7 cellular contexts compared by ENCODE assay signal in the genomic region with DNA sequence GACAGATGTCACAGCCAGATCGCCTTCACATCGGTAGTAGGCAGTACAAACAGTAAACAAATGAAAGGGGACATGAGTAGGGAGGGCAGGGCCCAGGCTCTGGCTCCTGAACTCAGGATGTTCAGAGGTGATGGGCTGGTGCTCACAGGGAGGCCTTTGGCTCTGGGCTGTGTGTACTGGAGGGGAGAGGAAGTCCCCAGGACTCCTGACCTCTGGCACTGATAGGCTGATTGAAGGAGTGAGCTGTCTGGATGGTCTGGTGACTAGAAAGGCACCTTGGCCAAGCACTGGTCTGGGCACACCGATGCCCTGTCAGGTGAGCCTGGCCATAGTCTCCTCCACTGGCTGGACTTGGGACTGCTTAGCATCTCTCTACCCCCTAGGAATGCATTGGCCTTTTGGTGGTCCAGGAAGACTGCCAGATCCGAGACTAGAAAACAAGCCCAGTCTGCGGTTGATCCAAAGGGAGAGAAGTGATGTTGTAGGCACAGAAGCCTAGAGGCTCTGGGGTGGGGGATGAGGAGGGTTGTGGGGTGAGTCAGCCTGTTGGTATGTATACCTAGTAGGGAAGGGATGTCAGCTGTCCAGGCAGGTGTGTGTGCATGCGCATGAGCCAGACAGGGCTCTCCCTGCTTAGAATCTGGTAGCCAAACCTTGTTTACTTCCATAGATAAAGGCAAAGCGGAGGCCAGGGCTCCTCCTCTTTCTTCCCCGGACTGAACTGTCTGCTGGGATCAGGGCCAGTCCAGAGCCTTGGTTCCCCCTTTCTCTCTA.
A peak's percentile ranks its signal among the peaks of the same experiment; 100 is the strongest.
DNase-seq lines count a peak whose midpoint lies in the region; ATAC-seq and TF ChIP-seq lines count a peak whose summit lies in the region.
"Had no signal": no experiment of that assay in that cellular context is flagged by ENCODE, and none has a peak within 500 bp of the region (broad histone marks: within the 10 kb centered on the region; RNA-seq: fewer than 3 reads in every experiment).

No MANE protein-coding gene starts in this region.

- H3K36me3 Mint-ChIP-seq in activated naive CD8-positive, alpha-beta T cell treated with anti-CD3 and anti-CD28 coated beads, Interleukin-2, amount 50 U/mL, for 24 hours (ENCODE audit: low read depth): peaks cover 3% of the 10 kb centered on the region

- no peaks in the 10 kb centered on the region for H3K27me3 ChIP-seq in HUES48 (ENCODE audit: control insufficient read depth, insufficient read depth, low read length)
- peaks cover 41% of the 10 kb centered on the region for H3K27me3 ChIP-seq in neutrophil

- H3K4me3 Mint-ChIP-seq in activated naive CD8-positive, alpha-beta T cell treated with anti-CD3 and anti-CD28 coated beads, Interleukin-2, amount 50 U/mL, for 24 hours: peak overlapping the region; percentile 86

- no peak overlapping the region; the same call in 1 of the 2 replicates for H3K9ac ChIP-seq in HUES48 (ENCODE audit: low read depth, low read length)

- no peak for DNase-seq in activated naive CD8-positive, alpha-beta T cell treated with anti-CD3 and anti-CD28 coated beads, Interleukin-2, amount 50 U/mL, for 24 hours
- DNase-seq in NCI-H1105 (lab: John Stamatoyannopoulos, UW): no peak
- no peak for DNase-seq in activated CD4-positive, alpha-beta T cell treated with anti-CD3 and anti-CD28 coated beads, Interleukin-2, amount 50 U/mL, for 1 hour
- DNase-seq: HCEC 1CT had no signal

- no peak for ATAC-seq in activated naive CD8-positive, alpha-beta T cell treated with anti-CD3 and anti-CD28 coated beads, Interleukin-2, amount 50 U/mL, for 24 hours
- no peak for ATAC-seq in HG03439 (IDR thresholded peaks at IDR 0.05; ENCODE audit: unreplicated experiment)

- H3K4me3 ChIP-seq in HUES48 (ENCODE audit: low read depth, low read length) (peak overlapping the region; percentile 88), neutrophil (ENCODE audit: low read depth in 1 of 2, low read length in 1 of 2) (peak overlapping the region; percentile 88 to 91)

- peaks cover 25% of the 10 kb centered on the region for H3K27me3 Mint-ChIP-seq in activated naive CD8-positive, alpha-beta T cell treated with anti-CD3 and anti-CD28 coated beads, Interleukin-2, amount 50 U/mL, for 24 hours

- H3K27ac Mint-ChIP-seq in activated naive CD8-positive, alpha-beta T cell treated with anti-CD3 and anti-CD28 coated beads, Interleukin-2, amount 50 U/mL, for 24 hours: no peak overlapping the region

- no peaks in the 10 kb centered on the region for H3K9me3 Mint-ChIP-seq in activated naive CD8-positive, alpha-beta T cell treated with anti-CD3 and anti-CD28 coated beads, Interleukin-2, amount 50 U/mL, for 24 hours

- peaks cover 30% of the 10 kb centered on the region for H3K4me1 Mint-ChIP-seq in activated naive CD8-positive, alpha-beta T cell treated with anti-CD3 and anti-CD28 coated beads, Interleukin-2, amount 50 U/mL, for 24 hours

- TF ChIP-seq CTCF in neutrophil (IDR thresholded peaks at IDR 0.05): no peak

- H3K27ac ChIP-seq in HUES48 (ENCODE audit: low read depth, low read length) (peak overlapping the region; percentile 68), neutrophil (peak overlapping the region; percentile 35)

- H3K36me3 ChIP-seq in HUES48 (ENCODE audit: control insufficient read depth, insufficient read depth, low read length) (peaks cover 41% of the 10 kb centered on the region), neutrophil (no peaks in the 10 kb centered on the region)

- H3K9me3 ChIP-seq in HUES48 (ENCODE audit: control insufficient read depth, insufficient read depth, low read length) (no peaks in the 10 kb centered on the region), neutrophil (no peaks in the 10 kb centered on the region)

- peaks cover 30% of the 10 kb centered on the region for H3K4me1 ChIP-seq in HUES48 (ENCODE audit: control insufficient read depth, insufficient read depth, low read length)
- H3K4me1 ChIP-seq in neutrophil (ENCODE audit: control insufficient read depth in 1 of 2, insufficient read depth in 1 of 2, low read depth in 1 of 2, low read length in 1 of 2): peaks cover 44 to 48% of the 10 kb centered on the region in 2 experiments
